Comparison of ENCODE assay signal across 8 cellular contexts in the genomic region with DNA sequence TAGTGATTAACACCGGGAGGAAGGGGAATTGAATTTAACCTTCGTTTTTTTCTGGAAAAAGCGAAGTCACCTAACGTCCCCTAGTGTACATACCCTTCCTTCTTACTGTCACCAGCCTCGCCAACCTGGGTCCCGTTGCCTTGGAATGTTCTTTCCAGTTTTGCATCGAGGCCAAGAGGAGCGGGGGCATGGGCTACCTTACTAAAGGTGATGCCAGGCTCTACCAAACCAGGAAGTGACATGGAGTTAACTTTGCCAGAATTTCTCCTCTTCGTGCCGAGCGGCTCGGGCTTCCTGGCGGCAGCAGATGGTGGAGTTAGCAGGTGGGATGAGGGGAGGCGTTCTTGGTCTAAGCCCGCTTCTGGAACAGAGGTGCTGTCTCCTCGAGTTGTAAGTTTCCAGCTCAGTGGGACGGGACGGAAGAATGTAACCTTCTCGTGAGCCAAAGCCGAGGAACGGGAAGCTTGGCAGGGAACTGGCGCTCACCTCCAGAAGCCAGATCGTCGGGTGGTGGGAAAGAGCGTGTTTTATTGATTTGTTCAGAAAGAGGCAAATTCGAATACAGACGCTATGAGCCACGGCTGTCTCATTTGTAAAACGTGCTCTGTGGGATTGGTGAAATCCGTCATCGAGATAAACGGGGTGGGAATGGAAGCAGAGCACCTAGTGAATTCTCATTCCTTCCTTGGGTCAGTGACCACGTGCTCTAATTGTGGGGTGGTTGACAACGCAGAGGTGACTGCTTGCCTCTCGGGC. TPM values are rescaled to one million over a fixed set of nuclear protein-coding genes. Genes with fewer than 3 reads are reported as not detected.
DNase-seq lines count a peak whose midpoint lies in the region; ATAC-seq and TF ChIP-seq lines count a peak whose summit lies in the region.

No MANE protein-coding gene starts in this region.

- DNase-seq in NCI-H69 (lab: John Stamatoyannopoulos, UW): peak; percentile 51
- peak in 1 of 2 donors; percentile 25 for DNase-seq in central memory CD8-positive, alpha-beta T cell (ENCODE audit: low spot score in 2 of 2)
- DNase-seq in memory B cell (ENCODE audit: low spot score in 2 of 2): no peak
- no peak for DNase-seq in upper lobe of right lung
- DNase-seq in GM19238 (ENCODE audit: insufficient read length, low spot score): no peak
- no peak for DNase-seq in SIG-M5 (lab: John Stamatoyannopoulos, UW)

- peaks cover 5% of the 10 kb centered on the region for H3F3A ChIP-seq in DOHH2 (ENCODE audit: control insufficient read depth, insufficient read depth)

- intact Hi-C loops in upper lobe of right lung (cut with DNase I): no loop called here

- H3K4me1 ChIP-seq in DOHH2 (ENCODE audit: control insufficient read depth, low read length): peaks cover 46% of the 10 kb centered on the region
- peaks cover 29% of the 10 kb centered on the region for H3K4me1 ChIP-seq in upper lobe of right lung

- no peaks in the 10 kb centered on the region for H3K9me3 Mint-ChIP-seq in central memory CD8-positive, alpha-beta T cell
- no peaks in the 10 kb centered on the region for H3K9me3 Mint-ChIP-seq in memory B cell

- peak; percentile 5 for ATAC-seq in GM21423 (IDR thresholded peaks at IDR 0.05; ENCODE audit: unreplicated experiment)
- ATAC-seq in central memory CD8-positive, alpha-beta T cell (replicated peaks; ENCODE audit: extremely low read depth, poor library complexity, severe bottlenecking): peak; percentile 5
- no peak for ATAC-seq in memory B cell (ENCODE audit: low read depth)
- ATAC-seq in upper lobe of right lung: no peak

- peak overlapping the region; percentile 91 for H3K4me3 Mint-ChIP-seq in central memory CD8-positive, alpha-beta T cell
- peak overlapping the region; percentile 95 for H3K4me3 Mint-ChIP-seq in memory B cell

- H3K36me3 ChIP-seq in DOHH2 (ENCODE audit: control insufficient read depth, low read length) (peaks cover 21% of the 10 kb centered on the region), upper lobe of right lung (peaks cover 1% of the 10 kb centered on the region)

- TF ChIP-seq CTCF in DOHH2 (IDR thresholded peaks at IDR 0.05; ENCODE audit: low read depth, low read length, poor library complexity, severe bottlenecking) (no peak), upper lobe of right lung (IDR thresholded peaks at IDR 0.05) (no peak)

- peaks cover 36% of the 10 kb centered on the region for H3K36me3 Mint-ChIP-seq in central memory CD8-positive, alpha-beta T cell (ENCODE audit: insufficient read depth)
- peaks cover 10% of the 10 kb centered on the region for H3K36me3 Mint-ChIP-seq in memory B cell

- H3K4me1 Mint-ChIP-seq in central memory CD8-positive, alpha-beta T cell: peaks cover 66% of the 10 kb centered on the region
- peaks cover 51% of the 10 kb centered on the region for H3K4me1 Mint-ChIP-seq in memory B cell

- H3K27me3 ChIP-seq in DOHH2 (ENCODE audit: control insufficient read depth, low read length): no peaks in the 10 kb centered on the region
- H3K27me3 ChIP-seq in upper lobe of right lung: no peaks in the 10 kb centered on the region

- no peaks in the 10 kb centered on the region for H3K9me2 ChIP-seq in DOHH2 (replicated peaks; ENCODE audit: control insufficient read depth, low read length)

- peak overlapping the region; percentile 85 for H3K27ac Mint-ChIP-seq in central memory CD8-positive, alpha-beta T cell (ENCODE audit: low read depth)
- peak overlapping the region; percentile 90 for H3K27ac Mint-ChIP-seq in memory B cell

- peak overlapping the region; percentile 81 for H3K4me2 ChIP-seq in DOHH2 (ENCODE audit: low read length)

- H3K4me3 ChIP-seq in DOHH2 (ENCODE audit: low read length): peak overlapping the region; percentile 96
- H3K4me3 ChIP-seq in upper lobe of right lung: peak overlapping the region; percentile 74

- H3K27ac ChIP-seq in DOHH2 (ENCODE audit: low read depth, low read length): peak overlapping the region; percentile 17
- peak overlapping the region; percentile 55 for H3K27ac ChIP-seq in upper lobe of right lung

- H4K20me1 ChIP-seq in DOHH2 (ENCODE audit: control insufficient read depth, insufficient read depth, low read depth, low read length): no peaks in the 10 kb centered on the region

- H3K9me3 ChIP-seq in DOHH2 (ENCODE audit: control insufficient read depth, insufficient read depth, low read length) (no peaks in the 10 kb centered on the region), upper lobe of right lung (no peaks in the 10 kb centered on the region)

- no peaks in the 10 kb centered on the region for H3K27me3 Mint-ChIP-seq in central memory CD8-positive, alpha-beta T cell
- no peaks in the 10 kb centered on the region for H3K27me3 Mint-ChIP-seq in memory B cell

- peaks cover 48% of the 10 kb centered on the region for H3K79me2 ChIP-seq in DOHH2 (ENCODE audit: control insufficient read depth, low read length)

RNA-seq across cellular contexts. Expression of gene NIPAL3, which starts 0.5 kb away (rescaled TPM):
- 37.8 TPM for total RNA-seq in upper lobe of right lung

RNA-seq across cellular contexts. Expression of gene STPG1, which starts 2.5 kb away (rescaled TPM):
- total RNA-seq in upper lobe of right lung: 8.6 TPM

Comparison
In these comparisons a context has a peak if more than half of its experiments do, and no peak if none do; other contexts are left out.
1. ATAC-seq: peak in GM21423 (single experiment) and central memory CD8-positive, alpha-beta T cell (single experiment); none in memory B cell (single experiment) and upper lobe of right lung (single experiment).